1 cellular context compared by ENCODE assay signal in genomic region chr4:123325241-123325681, GRCh38.
TF ChIP-seq lines count a peak whose summit lies in the region.

No MANE protein-coding gene starts in this region.

TF ChIP-seq in GM12878, 131 proteins besides CTCF, POLR2A, EP300 and RAD21 (continued from another document):
- TF ChIP-seq RELB (IDR thresholded peaks at IDR 0.05; ENCODE audit: low read depth) (peak; percentile 69), BCL11A (IDR thresholded peaks at IDR 0.05; ENCODE audit: low read depth, low read length) (peak; percentile 89), NKRF (conservative IDR thresholded peaks at IDR 0.05) (peak; percentile 35; the same call in 1 of the 2 replicates), BHLHE40 (IDR thresholded peaks at IDR 0.05; ENCODE audit: borderline replicate concordance in 1 of 2, low read depth in 2 of 2, low read length in 1 of 2) (peak; percentile 13 to 21; a peak in 1 of 4 replicates), DPF2 (IDR thresholded peaks at IDR 0.05) (peak; percentile 96), NBN (IDR thresholded peaks at IDR 0.05) (peak; percentile 56; the same call in 1 of the 2 replicates), PML (IDR thresholded peaks at IDR 0.05; ENCODE audit: low read length) (0 out of 2 replicates have a peak, but pooled peaks have one; percentile 53), CHD4 (IDR thresholded peaks at IDR 0.05) (no peak), ZNF384 (IDR thresholded peaks at IDR 0.05; ENCODE audit: borderline replicate concordance, low read depth, low read length) (no peak), CEBPZ (IDR thresholded peaks at IDR 0.05; ENCODE audit: low read depth, low read length) (no peak), NFYA (IDR thresholded peaks at IDR 0.05; ENCODE audit: borderline replicate concordance, low read depth, low read length) (no peak), WRNIP1 (IDR thresholded peaks at IDR 0.05; ENCODE audit: borderline replicate concordance, low read depth, low read length) (no peak), ZNF217 (IDR thresholded peaks at IDR 0.05) (peak; percentile 58; the same call in 1 of the 2 replicates), RUNX3 (IDR thresholded peaks at IDR 0.05; ENCODE audit: low read length) (peak; percentile 96), PRDM15 (CRISPR knock-in tag; IDR thresholded peaks at IDR 0.05) (no peak)
